15 cellular contexts compared by ENCODE assay signal in genomic region chr4:177228599-177228998, GRCh38.
DNase-seq lines count a peak whose midpoint lies in the region; ATAC-seq, FAIRE-seq and TF ChIP-seq lines count a peak whose summit lies in the region.
"Had no signal": no experiment of that assay in that cellular context is flagged by ENCODE, and none has a peak within 500 bp of the region (broad histone marks: within the 10 kb centered on the region; RNA-seq: fewer than 3 reads in every experiment).

No MANE protein-coding gene starts in this region.

- no peak overlapping the region for H2BK120ac ChIP-seq in neuronal stem cell (ENCODE audit: low read depth, low read length)

- H2AK5ac ChIP-seq in neuronal stem cell (ENCODE audit: low read depth, low read length) = no peak overlapping the region

- no peak for FAIRE-seq in K562 (lab: Jason Lieb, UNC)

- H3K36me3 ChIP-seq in K562 (ENCODE audit: control insufficient read depth, insufficient read depth, low read length) (no peaks in the 10 kb centered on the region), neuronal stem cell (replicated peaks in 1 of 2; ENCODE audit: control insufficient read depth in 2 of 2, insufficient read depth in 2 of 2, low read length in 2 of 2) (no peaks in the 10 kb centered on the region), brain microvascular endothelial cell (replicated peaks) (no peaks in the 10 kb centered on the region)

- intact Hi-C loops in K562 (cut with micrococcal nuclease) = no loop called here

- H2BK12ac ChIP-seq in neuronal stem cell (ENCODE audit: low read length) = no peak overlapping the region

- H3K4me1 ChIP-seq in K562 (replicated peaks in 1 of 2; ENCODE audit: control insufficient read depth in 2 of 2, insufficient read depth in 2 of 2, low read length in 2 of 2) (peaks cover 0 to 3% of the 10 kb centered on the region in 2 experiments; a peak in 1 of 5 replicates), neuronal stem cell (ENCODE audit: control insufficient read depth in 2 of 2, insufficient read depth in 1 of 2, low read depth in 1 of 2, low read length in 2 of 2) (no peaks in the 10 kb centered on the region)

- no peaks in the 10 kb centered on the region for H3K79me1 ChIP-seq in neuronal stem cell (ENCODE audit: low read depth, low read length)

- H3K9me1 ChIP-seq in K562 (ENCODE audit: control insufficient read depth, insufficient read depth, low read length) = no peaks in the 10 kb centered on the region

- peak overlapping the region; percentile 22; the same call in 1 of the 2 replicates for H3K4me2 ChIP-seq in K562 (ENCODE audit: insufficient read depth, low read length)
- H3K4me2 ChIP-seq in neuronal stem cell (ENCODE audit: insufficient read depth, low read length, poor library complexity, severe bottlenecking) = no peak overlapping the region
- H3K4me2 ChIP-seq: KMS-11 had no signal

- H3K27ac ChIP-seq in K562 (ENCODE audit: extremely low read depth, low read depth, low read length) = 0 out of 3 replicates have a peak overlapping the region, but pooled peaks have one; percentile 43
- no peak overlapping the region for H3K27ac ChIP-seq in neuronal stem cell (replicated peaks; ENCODE audit: low read length)
- H3K27ac ChIP-seq in brain microvascular endothelial cell = no peak overlapping the region
- H3K27ac ChIP-seq: KMS-11 had no signal

- peak; percentile 10 for DNase-seq in Daoy (ENCODE audit: low read depth)
- DNase-seq in LHCN-M2 (ENCODE audit: low read depth) = peak; percentile 10
- DNase-seq in K562 (ENCODE audit: extremely low read depth in 1 of 4, low spot score in 3 of 4) = no peak
- no peak for DNase-seq in neuronal stem cell (ENCODE audit: low spot score)
- no peak for DNase-seq in brain microvascular endothelial cell
- DNase-seq: activated CD8-positive, alpha-beta memory T cell treated with anti-CD3 and anti-CD28 coated beads for 24 hours; activated naive CD4-positive, alpha-beta T cell treated with Interleukin-2 at 50 U/mL for 16 hours; caudate nucleus; CD4-positive, alpha-beta T cell; GF-D8; glutamatergic neuron; NCI-H187 treated with DMSO at 0.1 percent for 48 hours had no signal

- no peak overlapping the region for H2BK5ac ChIP-seq in neuronal stem cell (ENCODE audit: low read length)

- POLR2A ChIA-PET in K562 (lab: Yijun Ruan, JAX) = no interaction called here

- no peaks in the 10 kb centered on the region for H3K79me2 ChIP-seq in K562 (ENCODE audit: control insufficient read depth, insufficient read depth, low read length)

- 12% methylated on average over 4 of the region's 4 CpGs for WGBS in K562 (ENCODE audit: insufficient coverage, low coverage, missing lambda C conversion rate)
- WGBS in neuronal stem cell (ENCODE audit: extremely low coverage in 2 of 2, insufficient read length in 2 of 2, insufficient replicate concordance in 1 of 2), 2 donors = no CpG with 5 or more reads among the region's 4 CpGs

- H3K9me3 ChIP-seq in K562 (replicated peaks; ENCODE audit: control insufficient read depth, insufficient read depth, low read depth, low read length) (no peaks in the 10 kb centered on the region), neuronal stem cell (replicated peaks in 1 of 2; ENCODE audit: control insufficient read depth in 2 of 2, insufficient read depth in 1 of 2, low read depth in 1 of 2, low read length in 2 of 2) (no peaks in the 10 kb centered on the region)

- no peak overlapping the region for H3K4ac ChIP-seq in neuronal stem cell (ENCODE audit: low read length)

- CTCF ChIA-PET in K562 (lab: Yijun Ruan, JAX; ENCODE audit: low intra/inter-chr PET ratio) = no interaction called here

- TF ChIP-seq RAD21 in K562 (CRISPR knock-in tag; conservative IDR thresholded peaks at IDR 0.05 in 1 of 2, IDR thresholded peaks at IDR 0.05 in 1 of 2) = no peak

- H4K20me1 ChIP-seq in K562 (replicated peaks; ENCODE audit: control insufficient read depth, insufficient read depth, low read length) = no peaks in the 10 kb centered on the region

- no peak for TF ChIP-seq CTCF in K562 (IDR thresholded peaks at IDR 0.05 in 2 of 3, conservative IDR thresholded peaks at IDR 0.05 in 1 of 3; ENCODE audit: insufficient read depth in 2 of 3, low read depth in 1 of 3, low read length in 3 of 3)
- TF ChIP-seq CTCF in brain microvascular endothelial cell (IDR thresholded peaks at IDR 0.05; ENCODE audit: low read depth, low read length, missing control alignments) = no peak

- H3K4me3 ChIP-seq in K562 (no peak overlapping the region), neuronal stem cell (ENCODE audit: low read length in 2 of 2) (no peak overlapping the region), brain microvascular endothelial cell (ENCODE audit: low read depth, low read length) (no peak overlapping the region)

- in situ Hi-C loops in K562 (cut with MboI) (no loop called here), brain microvascular endothelial cell (cut with HindIII; ENCODE audit: low pct_ligation_motif_present, low sequenced_read_pairs) (no loop called here)

- no peak overlapping the region for H2BK15ac ChIP-seq in neuronal stem cell (ENCODE audit: low read length)

- TF ChIP-seq EP300 in K562 (IDR thresholded peaks at IDR 0.05; ENCODE audit: low read length) = no peak

- peak; percentile 60 for ATAC-seq in K562
- ATAC-seq in GM18868 (IDR thresholded peaks at IDR 0.05; ENCODE audit: unreplicated experiment) = no peak
- no peak for ATAC-seq in HG03378 (IDR thresholded peaks at IDR 0.05; ENCODE audit: unreplicated experiment)

- no peak overlapping the region for H4K91ac ChIP-seq in neuronal stem cell (ENCODE audit: low read depth, low read length, poor library complexity)

- no peak overlapping the region for H4K8ac ChIP-seq in neuronal stem cell (ENCODE audit: low read depth, low read length)

- no peaks in the 10 kb centered on the region; a peak in 1 of 5 replicates for H3K27me3 ChIP-seq in K562 (ENCODE audit: control insufficient read depth in 2 of 2, insufficient read depth in 2 of 2, low read length in 2 of 2)
- no peaks in the 10 kb centered on the region for H3K27me3 ChIP-seq in neuronal stem cell (ENCODE audit: control insufficient read depth in 3 of 3, insufficient read depth in 3 of 3, low read depth in 1 of 3, low read length in 3 of 3)
- no peaks in the 10 kb centered on the region for H3K27me3 ChIP-seq in brain microvascular endothelial cell (replicated peaks)

- H2AFZ ChIP-seq in K562 (ENCODE audit: low read depth, low read length) (peak overlapping the region; percentile 79), neuronal stem cell (ENCODE audit: low read length) (peak overlapping the region; percentile 21)

- H3K23ac ChIP-seq in neuronal stem cell (ENCODE audit: low read depth, low read length, poor library complexity) = no peak overlapping the region

- H3K14ac ChIP-seq in neuronal stem cell (ENCODE audit: low read length) = no peak overlapping the region

- TF ChIP-seq POLR2A in K562 (conservative IDR thresholded peaks at IDR 0.05) = no peak

- H3K9ac ChIP-seq in K562 (ENCODE audit: insufficient read depth in 1 of 2, low read depth in 2 of 2, low read length in 2 of 2) (no peak overlapping the region), neuronal stem cell (ENCODE audit: low read depth, low read length, poor library complexity) (no peak overlapping the region)
- H3K9ac ChIP-seq: KMS-11 had no signal

- BruUV-seq in K562 (replicated peaks; lab: Mats Ljungman, UMichigan) = no TSS peak

- no peak overlapping the region for H3K18ac ChIP-seq in neuronal stem cell (ENCODE audit: low read length)

TF ChIP-seq in K562, 482 proteins besides CTCF, POLR2A, EP300 and RAD21 (continues in another document):
- TF ChIP-seq YY1 (IDR thresholded peaks at IDR 0.05; ENCODE audit: borderline replicate concordance in 1 of 3, control insufficient read depth in 1 of 3, extremely low read depth in 1 of 3, insufficient read depth in 3 of 3, insufficient read length in 1 of 3, insufficient replicate concordance in 2 of 3, low read depth in 1 of 3, low read length in 2 of 3) (no peak), BDP1 (IDR thresholded peaks at IDR 0.05; ENCODE audit: insufficient read depth, insufficient read length) (no peak), RBBP5 (IDR thresholded peaks at IDR 0.05; ENCODE audit: borderline replicate concordance, insufficient read depth, low read length, poor library complexity, severe bottlenecking) (no peak), ZFP1 (CRISPR knock-in tag; IDR thresholded peaks at IDR 0.05) (no peak), HMGN3 (IDR thresholded peaks at IDR 0.05; ENCODE audit: borderline replicate concordance, extremely low read depth, insufficient read length, low read depth, low read length) (no peak), IRF1 (CRISPR knock-in tag; IDR thresholded peaks at IDR 0.05; ENCODE audit: borderline replicate concordance) (no peak), C11orf30 (IDR thresholded peaks at IDR 0.05; ENCODE audit: low read depth) (no peak), TRIM24 (IDR thresholded peaks at IDR 0.05) (no peak), ZNF507 (tag; conservative IDR thresholded peaks at IDR 0.05) (no peak), FOXP4 (CRISPR knock-in tag; IDR thresholded peaks at IDR 0.05; ENCODE audit: borderline replicate concordance) (no peak), PTRF (tag; IDR thresholded peaks at IDR 0.05) (no peak), ILF3 (IDR thresholded peaks at IDR 0.05; ENCODE audit: borderline replicate concordance) (no peak), ZNF431 (CRISPR knock-in tag; IDR thresholded peaks at IDR 0.05) (no peak)

Comparison
In these comparisons a context has a peak if more than half of its experiments do, and no peak if none do; other contexts are left out.
1. DNase-seq: peak in Daoy (single experiment) and LHCN-M2 (single experiment); none in K562 (0 of 4), neuronal stem cell (single experiment) and brain microvascular endothelial cell (single experiment).